ENCODE assay signal across 11 cellular contexts in the genomic region with DNA sequence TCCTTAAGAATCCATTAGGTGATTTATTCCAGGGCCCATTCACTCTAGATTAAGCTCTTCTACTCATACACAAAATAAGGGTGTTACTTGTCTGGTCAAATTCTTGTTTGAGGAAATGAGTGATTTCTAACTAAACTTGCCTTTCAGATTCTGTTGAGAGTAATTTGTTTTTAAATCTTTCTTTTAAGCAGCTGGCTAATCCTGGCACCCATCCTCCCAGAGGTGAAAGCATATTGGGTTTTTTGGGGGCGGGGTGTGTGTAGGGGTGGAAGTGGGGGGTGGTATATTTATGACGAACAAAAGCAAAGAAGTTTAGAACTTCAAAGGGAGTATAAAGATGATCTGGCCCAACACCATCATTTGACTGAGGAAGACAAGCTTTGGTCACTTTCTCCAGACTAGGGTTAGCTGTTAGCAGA.
A peak's percentile ranks its signal among the peaks of the same experiment; 100 is the strongest.
DNase-seq lines count a peak whose midpoint lies in the region; ATAC-seq and TF ChIP-seq lines count a peak whose summit lies in the region.
"Had no signal": no experiment of that assay in that cellular context is flagged by ENCODE, and none has a peak within 500 bp of the region (broad histone marks: within the 10 kb centered on the region; RNA-seq: fewer than 3 reads in every experiment).

No MANE protein-coding gene starts in this region.

- intact Hi-C loops in heart left ventricle (cut with DNase I) = no loop called here

- peak overlapping the region; percentile 31 for H3K27ac ChIP-seq in effector memory CD4-positive, alpha-beta T cell (ENCODE audit: insufficient read depth, low read length, poor library complexity, severe bottlenecking)
- H3K27ac ChIP-seq in heart left ventricle = peak overlapping the region in 1 of 12 donors; percentile 32

- 52 to 72% (median 70%) methylated on average over 2 of the region's 2 CpGs for WGBS in heart left ventricle, 4 donors

- no peak for TF ChIP-seq CTCF in heart left ventricle (IDR thresholded peaks at IDR 0.05)

- H3K36me3 ChIP-seq in effector memory CD4-positive, alpha-beta T cell (ENCODE audit: control insufficient read depth, insufficient read depth, low read length) = peaks cover 38% of the 10 kb centered on the region
- H3K36me3 ChIP-seq in heart left ventricle = peaks cover 0 to 49% (median 0%) of the 10 kb centered on the region in 9 donors

- ATAC-seq in heart left ventricle = no peak
- ATAC-seq: K562, sciatic nerve had no signal

- no peaks in the 10 kb centered on the region for H3K27me3 ChIP-seq in effector memory CD4-positive, alpha-beta T cell (replicated peaks; ENCODE audit: control insufficient read depth, insufficient read depth, low read length, poor library complexity, severe bottlenecking)
- no peaks in the 10 kb centered on the region for H3K27me3 ChIP-seq in heart left ventricle

- no peak overlapping the region for H3K4me3 ChIP-seq in effector memory CD4-positive, alpha-beta T cell (ENCODE audit: insufficient read depth, low read depth, low read length, poor library complexity, severe bottlenecking)
- no peak overlapping the region for H3K4me3 ChIP-seq in heart left ventricle
- H3K4me3 ChIP-seq: K562 had no signal

- H3K9me3 ChIP-seq in effector memory CD4-positive, alpha-beta T cell (ENCODE audit: control insufficient read depth, low read length) = no peaks in the 10 kb centered on the region
- H3K9me3 ChIP-seq in heart left ventricle = no peaks in the 10 kb centered on the region

- peaks cover 27% of the 10 kb centered on the region for H3K4me1 ChIP-seq in effector memory CD4-positive, alpha-beta T cell (ENCODE audit: control insufficient read depth, insufficient read depth, low read length, poor library complexity, severe bottlenecking)
- H3K4me1 ChIP-seq in heart left ventricle = peaks cover 0 to 43% (median 0%) of the 10 kb centered on the region in 12 donors

- DNase-seq in activated CD8-positive, alpha-beta memory T cell treated with anti-CD3 and anti-CD28 coated beads for 24 hours = peak; percentile 73
- no peak for DNase-seq in activated CD8-positive, alpha-beta memory T cell treated with anti-CD3 and anti-CD28 coated beads, Interleukin-2, amount 50 U/mL, for 48 hours
- peak; percentile 65 to 69 for DNase-seq in activated CD4-positive, alpha-beta T cell treated with anti-CD3 and anti-CD28 coated beads, Interleukin-2, amount 50 U/mL, for 4 hours
- DNase-seq in effector memory CD4-positive, alpha-beta T cell = no peak
- DNase-seq in stimulated activated naive CD4-positive, alpha-beta T cell treated with Interleukin-2 at 50 U/mL for 16 hours (lab: John Stamatoyannopoulos, UW) = peak; percentile 40
- DNase-seq in NCI-H2171 treated with DMSO at 0.1 percent for 48 hours (lab: John Stamatoyannopoulos, UW) (no peak), heart left ventricle (no peak), islet precursor cell (no peak)
- DNase-seq: NCI-H2227 treated with DMSO at 0.1 percent for 48 hours had no signal

- no peak for TF ChIP-seq POLR2A in heart left ventricle (IDR thresholded peaks at IDR 0.05)

Comparison
In these comparisons a context has a peak if more than half of its experiments do, and no peak if none do; other contexts are left out.
1. DNase-seq: peak in activated CD8-positive, alpha-beta memory T cell treated with anti-CD3 and anti-CD28 coated beads for 24 hours (single experiment), activated CD4-positive, alpha-beta T cell treated with anti-CD3 and anti-CD28 coated beads, Interleukin-2, amount 50 U/mL, for 4 hours (2 of 2) and stimulated activated naive CD4-positive, alpha-beta T cell treated with Interleukin-2 at 50 U/mL for 16 hours (single experiment); none in activated CD8-positive, alpha-beta memory T cell treated with anti-CD3 and anti-CD28 coated beads, Interleukin-2, amount 50 U/mL, for 48 hours (single experiment), effector memory CD4-positive, alpha-beta T cell (0 of 3), NCI-H2171 treated with DMSO at 0.1 percent for 48 hours (single experiment), heart left ventricle (0 of 5) and islet precursor cell (single experiment).